10 cellular contexts compared by ENCODE assay signal in genomic region chr14:51828017-51828797, GRCh38. TPM values are rescaled to one million over a fixed set of nuclear protein-coding genes. Genes with fewer than 3 reads are reported as not detected.
DNase-seq lines count a peak whose midpoint lies in the region; ATAC-seq, FAIRE-seq and TF ChIP-seq lines count a peak whose summit lies in the region.
"Had no signal": no experiment of that assay in that cellular context is flagged by ENCODE, and none has a peak within 500 bp of the region (broad histone marks: within the 10 kb centered on the region; RNA-seq: fewer than 3 reads in every experiment).

No MANE protein-coding gene starts in this region.

- dilution Hi-C loops in keratinocyte (cut with MboI; ENCODE audit: extremely low pct_ligation_motif_present, low sequenced_read_pairs), result no loop called here

- no peak overlapping the region for H3K4me3 Mint-ChIP-seq in activated T-helper 1 cell treated with anti-CD3 and anti-CD28 coated beads, Interleukin-12 subunit alpha, Interleukin-12 subunit beta, Interleukin-2, Interleukin-4 antibody, amounts not matched to agents 30 ng/mL and 10 ng/mL and 1 ng/mL, durations not matched to agents 14 hours and 24 hours and 36 hours
- H3K4me3 Mint-ChIP-seq: brain had no signal

- no peaks in the 10 kb centered on the region for H3K9me2 ChIP-seq in MM.1S (replicated peaks; ENCODE audit: insufficient read depth, low read length)

- ATAC-seq in HG02981 (IDR thresholded peaks at IDR 0.05; ENCODE audit: unreplicated experiment), result peak; percentile 92

- H3K9ac ChIP-seq in keratinocyte (ENCODE audit: control insufficient read depth, extremely low read depth, insufficient read depth, low read length) (peak overlapping the region; percentile 49), MM.1S (ENCODE audit: low read length) (no peak overlapping the region)

- H3K4me1 Mint-ChIP-seq in activated T-helper 1 cell treated with anti-CD3 and anti-CD28 coated beads, Interleukin-12 subunit alpha, Interleukin-12 subunit beta, Interleukin-2, Interleukin-4 antibody, amounts not matched to agents 30 ng/mL and 10 ng/mL and 1 ng/mL, durations not matched to agents 14 hours and 24 hours and 36 hours (ENCODE audit: low read depth), result no peaks in the 10 kb centered on the region
- H3K4me1 Mint-ChIP-seq: brain had no signal

- no peaks in the 10 kb centered on the region for H3K9me1 ChIP-seq in keratinocyte (ENCODE audit: control insufficient read depth, extremely low read depth, insufficient read depth, low read length)

- H3K36me3 ChIP-seq in keratinocyte (ENCODE audit: control insufficient read depth in 2 of 2, extremely low read depth in 1 of 2, insufficient read depth in 2 of 2, low read length in 2 of 2) (no peaks in the 10 kb centered on the region), MM.1S (replicated peaks; ENCODE audit: insufficient read depth, low read length) (no peaks in the 10 kb centered on the region)

- FAIRE-seq in keratinocyte (lab: Jason Lieb, UNC), result peak; percentile 99
- FAIRE-seq: A204.1 had no signal

- H3K9me3 ChIP-seq in keratinocyte (ENCODE audit: control insufficient read depth, low read depth, low read length) (no peaks in the 10 kb centered on the region), MM.1S (replicated peaks; ENCODE audit: insufficient read depth, low read length) (no peaks in the 10 kb centered on the region)

- H3K27ac Mint-ChIP-seq in activated T-helper 1 cell treated with anti-CD3 and anti-CD28 coated beads, Interleukin-12 subunit alpha, Interleukin-12 subunit beta, Interleukin-2, Interleukin-4 antibody, amounts not matched to agents 30 ng/mL and 10 ng/mL and 1 ng/mL, durations not matched to agents 14 hours and 24 hours and 36 hours, result no peak overlapping the region
- H3K27ac Mint-ChIP-seq: brain had no signal

- H3K4me2 ChIP-seq in keratinocyte (ENCODE audit: control insufficient read depth, extremely low read depth, insufficient read depth, low read depth, low read length), result peak overlapping the region; percentile 79
- no peak overlapping the region for H3K4me2 ChIP-seq in MM.1S (ENCODE audit: low read depth, low read length)

- H4K20me1 ChIP-seq in keratinocyte (ENCODE audit: control insufficient read depth, extremely low read depth, insufficient read depth, low read length) (no peaks in the 10 kb centered on the region), MM.1S (ENCODE audit: insufficient read depth, low read length) (no peaks in the 10 kb centered on the region)

- H3K27me3 ChIP-seq in keratinocyte (ENCODE audit: control insufficient read depth, extremely low read depth, insufficient read depth, low read length) (peaks cover 2% of the 10 kb centered on the region), MM.1S (replicated peaks; ENCODE audit: insufficient read depth, low read length) (no peaks in the 10 kb centered on the region)

- H3K27ac ChIP-seq in keratinocyte (ENCODE audit: control insufficient read depth, insufficient read depth, low read length) (peak overlapping the region; percentile 57), MM.1S (ENCODE audit: low read length) (no peak overlapping the region)

- H3K79me2 ChIP-seq in keratinocyte (ENCODE audit: control insufficient read depth, insufficient read depth, low read length), result no peaks in the 10 kb centered on the region
- H3K79me2 ChIP-seq in MM.1S (ENCODE audit: low read length), result no peaks in the 10 kb centered on the region

- TF ChIP-seq CTCF in keratinocyte (optimal IDR thresholded peaks at IDR 0.05 in 1 of 3, IDR thresholded peaks at IDR 0.05 in 1 of 3, conservative IDR thresholded peaks at IDR 0.05 in 1 of 3; ENCODE audit: extremely low read depth in 1 of 3, insufficient read depth in 2 of 3, low read length in 3 of 3) (no peak), MM.1S (IDR thresholded peaks at IDR 0.05; ENCODE audit: low read length) (no peak)

- H3K36me3 Mint-ChIP-seq in activated T-helper 1 cell treated with anti-CD3 and anti-CD28 coated beads, Interleukin-12 subunit alpha, Interleukin-12 subunit beta, Interleukin-2, Interleukin-4 antibody, amounts not matched to agents 30 ng/mL and 10 ng/mL and 1 ng/mL, durations not matched to agents 14 hours and 24 hours and 36 hours (ENCODE audit: low read depth), result no peaks in the 10 kb centered on the region
- H3K36me3 Mint-ChIP-seq: brain had no signal

- intact Hi-C loops in activated T-helper 1 cell treated with anti-CD3 and anti-CD28 coated beads, Interleukin-12 subunit alpha, Interleukin-12 subunit beta, Interleukin-2, Interleukin-4 antibody, amounts not matched to agents 30 ng/mL and 10 ng/mL and 1 ng/mL, durations not matched to agents 14 hours and 24 hours and 36 hours (cut with micrococcal nuclease), result loop anchor here (1.0 to 2.0 kb wide), 2 partner anchors 19 to 151 kb away; no protein-coding TSS in a partner anchor

- peaks cover 4% of the 10 kb centered on the region for H3K27me3 Mint-ChIP-seq in activated T-helper 1 cell treated with anti-CD3 and anti-CD28 coated beads, Interleukin-12 subunit alpha, Interleukin-12 subunit beta, Interleukin-2, Interleukin-4 antibody, amounts not matched to agents 30 ng/mL and 10 ng/mL and 1 ng/mL, durations not matched to agents 14 hours and 24 hours and 36 hours (ENCODE audit: insufficient read depth)
- H3K27me3 Mint-ChIP-seq: brain had no signal

- peaks cover 12% of the 10 kb centered on the region for H3K9me3 Mint-ChIP-seq in activated T-helper 1 cell treated with anti-CD3 and anti-CD28 coated beads, Interleukin-12 subunit alpha, Interleukin-12 subunit beta, Interleukin-2, Interleukin-4 antibody, amounts not matched to agents 30 ng/mL and 10 ng/mL and 1 ng/mL, durations not matched to agents 14 hours and 24 hours and 36 hours

- H3F3A ChIP-seq in MM.1S (ENCODE audit: insufficient read depth, low read length), result no peaks in the 10 kb centered on the region

- peak; percentile 5 for DNase-seq in DMS53 (lab: John Stamatoyannopoulos, UW)
- no peak for DNase-seq in DMS53 treated with DMSO at 0.1 percent for 48 hours (lab: John Stamatoyannopoulos, UW; ENCODE audit: unreplicated experiment)
- DNase-seq in RKO (ENCODE audit: low spot score), result peak; percentile 6
- peak; percentile 57 for DNase-seq in activated T-helper 1 cell treated with anti-CD3 and anti-CD28 coated beads, Interleukin-12 subunit alpha, Interleukin-12 subunit beta, Interleukin-2, Interleukin-4 antibody, amounts not matched to agents 30 ng/mL and 10 ng/mL and 1 ng/mL, durations not matched to agents 14 hours and 24 hours and 36 hours (ENCODE audit: low spot score)
- DNase-seq in keratinocyte (ENCODE audit: low read depth, low spot score), result peak; percentile 23
- peak in 5 of 6 experiments; percentile 8 to 23 (median 15) for DNase-seq in stimulated activated naive CD4-positive, alpha-beta T cell (lab: John Stamatoyannopoulos, UW)
- no peak for DNase-seq in MM.1S

- no peak overlapping the region for H2AFZ ChIP-seq in keratinocyte (ENCODE audit: control insufficient read depth, low read length)
- no peak overlapping the region for H2AFZ ChIP-seq in MM.1S (ENCODE audit: low read length)

- H3K4me3 ChIP-seq in keratinocyte (ENCODE audit: control insufficient read depth in 2 of 3, extremely low read depth in 1 of 3, insufficient read depth in 2 of 3, low read depth in 1 of 3, low read length in 3 of 3) (peak overlapping the region in 2 of 3 experiments; percentile 9 to 43), MM.1S (ENCODE audit: low read length) (no peak overlapping the region)

- H3K4me1 ChIP-seq in keratinocyte (ENCODE audit: control insufficient read depth, extremely low read depth, insufficient read depth, low read length) (peaks cover 17% of the 10 kb centered on the region), MM.1S (ENCODE audit: low read length) (no peaks in the 10 kb centered on the region)

RNA-seq across cellular contexts. Expression of gene GNG2, which starts 32.2 kb away (rescaled TPM):
- 126 and 128 TPM in 2 replicates for total RNA-seq in activated T-helper 1 cell treated with anti-CD3 and anti-CD28 coated beads, Interleukin-12 subunit alpha, Interleukin-12 subunit beta, Interleukin-2, Interleukin-4 antibody, amounts not matched to agents 30 ng/mL and 10 ng/mL and 1 ng/mL, durations not matched to agents 14 hours and 24 hours and 36 hours
- 0.21 to 0.39 TPM (median 0.28 TPM) in 3 replicates for polyA plus RNA-seq in keratinocyte
- polyA plus RNA-seq in keratinocyte (2011; ENCODE audit: low read depth), result not detected
- 0.35 and 0.40 TPM in 2 replicates for polyA plus RNA-seq in keratinocyte (2011; cell fraction: cytosol; rRNA removed)
- polyA plus RNA-seq in keratinocyte (2011; cell fraction: nucleus; rRNA removed), result 0.45 TPM in 1 of 2 replicates, not detected in the other
- polyA plus RNA-seq in keratinocyte (2012; ENCODE audit: low replicate concordance), result 0.30 TPM in 1 of 2 replicates, not detected in the other
- 0.86 TPM in 1 of 3 replicates, not detected in the others for polyA minus RNA-seq in keratinocyte
- not detected for polyA minus RNA-seq in keratinocyte (2011; cell fraction: cytosol; rRNA and poly(A)+ RNA removed)
- polyA minus RNA-seq in keratinocyte (2011; cell fraction: nucleus; rRNA and poly(A)+ RNA removed), result 0.70 TPM in 1 of 2 replicates, not detected in the other

Comparison
In these comparisons a context has a peak if more than half of its experiments do, and no peak if none do; other contexts are left out.
1. DNase-seq: peak in DMS53 (single experiment), RKO (single experiment), activated T-helper 1 cell treated with anti-CD3 and anti-CD28 coated beads, Interleukin-12 subunit alpha, Interleukin-12 subunit beta, Interleukin-2, Interleukin-4 antibody, amounts not matched to agents 30 ng/mL and 10 ng/mL and 1 ng/mL, durations not matched to agents 14 hours and 24 hours and 36 hours (single experiment), keratinocyte (single experiment) and stimulated activated naive CD4-positive, alpha-beta T cell (5 of 6); none in DMS53 treated with DMSO at 0.1 percent for 48 hours (single experiment) and MM.1S (single experiment).